Comparison of ENCODE assay signal across 18 cellular contexts in genomic region chr4:39383690-39384089, GRCh38. TPM values are rescaled to one million over a fixed set of nuclear protein-coding genes. Genes with fewer than 3 reads are reported as not detected.
DNase-seq lines count a peak whose midpoint lies in the region; ATAC-seq and TF ChIP-seq lines count a peak whose summit lies in the region.
"Had no signal": no experiment of that assay in that cellular context is flagged by ENCODE, and none has a peak within 500 bp of the region (broad histone marks: within the 10 kb centered on the region; RNA-seq: fewer than 3 reads in every experiment).

No MANE protein-coding gene starts in this region.

- no peaks in the 10 kb centered on the region for H3K79me2 ChIP-seq in HCT116 (ENCODE audit: insufficient read depth, low read length)

- H3K27me3 ChIP-seq in HCT116 (ENCODE audit: insufficient read depth, low read length) (no peaks in the 10 kb centered on the region), body of pancreas (no peaks in the 10 kb centered on the region), heart right ventricle (peaks cover 0 to 13% (median 0%) of the 10 kb centered on the region in 7 donors)

- no peaks in the 10 kb centered on the region for H3K4me1 ChIP-seq in HCT116 (ENCODE audit: control insufficient read depth in 1 of 2, insufficient read depth in 2 of 2, low read length in 2 of 2)
- no peaks in the 10 kb centered on the region for H3K4me1 ChIP-seq in body of pancreas
- no peaks in the 10 kb centered on the region for H3K4me1 ChIP-seq in heart right ventricle
- H3K4me1 ChIP-seq: HAP-1 had no signal

- H3K27ac ChIP-seq in HCT116 (ENCODE audit: low read depth, low read length) = no peak overlapping the region
- no peak overlapping the region for H3K27ac ChIP-seq in body of pancreas
- no peak overlapping the region for H3K27ac ChIP-seq in heart right ventricle

- no peaks in the 10 kb centered on the region for H3K9me2 ChIP-seq in HCT116 (ENCODE audit: insufficient read depth)

- in situ Hi-C loops in KBM-7 (cut with MboI; ENCODE audit: low pct_unique_long_range_greater_than_20kb, low sequenced_read_pairs) = no loop called here

- H3K36me3 ChIP-seq in HCT116 (ENCODE audit: control insufficient read depth in 1 of 2, insufficient read depth in 2 of 2, low read length in 2 of 2) = no peaks in the 10 kb centered on the region
- H3K36me3 ChIP-seq in body of pancreas (replicated peaks in 1 of 2; ENCODE audit: insufficient read depth in 1 of 2, low read depth in 2 of 2) = no peaks in the 10 kb centered on the region
- no peaks in the 10 kb centered on the region for H3K36me3 ChIP-seq in heart right ventricle
- H3K36me3 ChIP-seq: HAP-1 had no signal

- peak; percentile 13 for TF ChIP-seq CTCF in GM12864 (IDR thresholded peaks at IDR 0.05; ENCODE audit: low read depth, low read length, missing control alignments)
- 0 out of 6 replicates have a peak, but pooled peaks of 2 of the 3 experiments have one; percentile 11 to 12 for TF ChIP-seq CTCF in HCT116 (IDR thresholded peaks at IDR 0.05 in 2 of 3, conservative IDR thresholded peaks at IDR 0.05 in 1 of 3; ENCODE audit: borderline replicate concordance in 1 of 3, insufficient read depth in 1 of 3, low read depth in 2 of 3, low read length in 2 of 3)
- peak in 4 of 7 experiments; percentile 4 to 44 (median 26) for TF ChIP-seq CTCF in body of pancreas (IDR thresholded peaks at IDR 0.05)
- TF ChIP-seq CTCF in heart right ventricle (IDR thresholded peaks at IDR 0.05) = no peak

- 56 to 57% methylated on average over 1 of the region's 1 CpG for WGBS in body of pancreas, 2 donors
- WGBS in heart right ventricle, 2 donors = 85 to 90% methylated on average over 1 of the region's 1 CpG

- H4K20me1 ChIP-seq in HCT116 (ENCODE audit: insufficient read depth) = no peaks in the 10 kb centered on the region

- H3K4me3 ChIP-seq in GM12864 (ENCODE audit: low read depth, low read length) = no peak overlapping the region
- H3K4me3 ChIP-seq in HCT116 (replicated peaks in 1 of 2; ENCODE audit: low read depth in 1 of 2, low read length in 2 of 2) = no peak overlapping the region
- H3K4me3 ChIP-seq in body of pancreas = no peak overlapping the region
- H3K4me3 ChIP-seq in heart right ventricle = no peak overlapping the region
- H3K4me3 ChIP-seq: HAP-1 had no signal

- TF ChIP-seq POLR2A in HCT116 (IDR thresholded peaks at IDR 0.05; ENCODE audit: borderline replicate concordance, extremely low read depth, insufficient read depth, insufficient read length) (no peak), body of pancreas (IDR thresholded peaks at IDR 0.05) (no peak)

- H3K9me3 ChIP-seq in HCT116 (ENCODE audit: control insufficient read depth in 1 of 2, insufficient read depth in 1 of 2, low read depth in 1 of 2, low read length in 2 of 2) (no peaks in the 10 kb centered on the region), body of pancreas (no peaks in the 10 kb centered on the region), heart right ventricle (peaks cover 0 to 6% (median 0%) of the 10 kb centered on the region in 11 donors)
- H3K9me3 ChIP-seq: HAP-1 had no signal

- no peak overlapping the region for H3K4me2 ChIP-seq in HCT116 (ENCODE audit: low read length)

- no peak overlapping the region for H3K9ac ChIP-seq in HCT116 (ENCODE audit: low read length)

- H2AFZ ChIP-seq in HCT116 (ENCODE audit: low read depth, low read length, poor library complexity, severe bottlenecking) = no peak overlapping the region

- BruUV-seq in HCT116 (replicated peaks; lab: Mats Ljungman, UMichigan) = no TSS peak

- peak; percentile 20; the same call in 1 of the 2 replicates for ATAC-seq in HCT116
- no peak for ATAC-seq in body of pancreas
- ATAC-seq in left lobe of liver = peak; percentile 40
- ATAC-seq in HG02798 (IDR thresholded peaks at IDR 0.05; ENCODE audit: poor library complexity, unreplicated experiment) = no peak
- ATAC-seq in heart right ventricle = no peak

- intact Hi-C loops in HCT116 (cut with micrococcal nuclease) (no loop called here), body of pancreas (cut with DNase I) (no loop called here), heart right ventricle (cut with DNase I) (no loop called here)

- CTCF ChIA-PET in HCT116 (lab: Charles Lee) = no interaction called here

- no peak for TF ChIP-seq RAD21 in HCT116 (IDR thresholded peaks at IDR 0.05; ENCODE audit: low read depth)

- POLR2A ChIA-PET in HCT116 (lab: Charles Lee) = no interaction called here

- RAD21 ChIA-PET in HCT116 (lab: Charles Lee; ENCODE audit: low non-redundant PET in 1 of 2, low total read pairs in 2 of 2, uncharacterized antibody in 2 of 2, unreplicated experiment in 2 of 2) = no interaction called here

- DNase-seq in GM12864 (ENCODE audit: low read depth) (no peak), HCT116 (ENCODE audit: low read depth, low spot score) (no peak), body of pancreas (peak in 1 of 4 donors; percentile 60), left lobe of liver (ENCODE audit: low spot score) (no peak), KBM-7 (no peak), heart right ventricle (no peak)
- DNase-seq: C1 segment of cervical spinal cord; Calu3; CD4-positive, alpha-beta T cell; DMS 273 treated with DMSO at 0.1 percent for 48 hours; DMS79 treated with DMSO at 0.1 percent for 48 hours; EL; GOT3; HFFc6 had no signal

TF ChIP-seq in HCT116, 20 proteins besides CTCF, POLR2A, EP300 and RAD21:
- TF ChIP-seq CBX3 (IDR thresholded peaks at IDR 0.05; ENCODE audit: low read depth) = no peak
- no peak for TF ChIP-seq SP1 (IDR thresholded peaks at IDR 0.05; ENCODE audit: low read depth)
- no peak for TF ChIP-seq TCF7L2 (IDR thresholded peaks at IDR 0.05; ENCODE audit: borderline replicate concordance, extremely low read depth, insufficient read depth, insufficient read length)
- no peak for TF ChIP-seq ZFX (IDR thresholded peaks at IDR 0.05)
- no peak for TF ChIP-seq ZBTB33 (IDR thresholded peaks at IDR 0.05; ENCODE audit: extremely low read depth, insufficient replicate concordance, low read length)
- TF ChIP-seq SRF (IDR thresholded peaks at IDR 0.05; ENCODE audit: low read depth) = no peak
- TF ChIP-seq POLR2AphosphoS5 (IDR thresholded peaks at IDR 0.05; ENCODE audit: low read depth, low read length) = no peak
- no peak for TF ChIP-seq FOSL1 (IDR thresholded peaks at IDR 0.05; ENCODE audit: low read depth)
- no peak for TF ChIP-seq EGR1 (IDR thresholded peaks at IDR 0.05; ENCODE audit: low read depth)
- no peak for TF ChIP-seq EZH2phosphoT487 (IDR thresholded peaks at IDR 0.05; ENCODE audit: borderline replicate concordance)
- TF ChIP-seq CEBPB (IDR thresholded peaks at IDR 0.05; ENCODE audit: low read depth) = no peak
- TF ChIP-seq ZNF274 (IDR thresholded peaks at IDR 0.05; ENCODE audit: low read depth, low read length) = no peak

RNA-seq across cellular contexts. Expression of gene RFC1, which starts 17.5 kb away (rescaled TPM):
- total RNA-seq in HCT116 (2021; ENCODE audit: unreplicated experiment) (52.3 TPM), body of pancreas (10 to 100 TPM; 30.9 to 46.8 TPM), left lobe of liver (16.1 TPM), heart right ventricle (10 to 100 TPM; 18.4 to 31.0 (median 24.8) TPM)
- polyA plus RNA-seq in HCT116 (2012) = 34.1 and 41.4 TPM in 2 replicates
- polyA plus RNA-seq in heart right ventricle = 1 to 10 TPM; 5.7 to 9.5 TPM

RNA-seq across cellular contexts. Expression of gene KLB, which starts 23.0 kb away (rescaled TPM):
- total RNA-seq in HCT116 (2021; ENCODE audit: unreplicated experiment) (not detected), body of pancreas (1 to 10 TPM; 2.1 to 3.6 TPM), left lobe of liver (22.0 TPM), heart right ventricle (under 1 TPM in 6 of 10 donors, not detected in 4; 0.08 to 0.53 (median 0.24) TPM)
- 0.01 and 0.03 TPM in 2 replicates for polyA plus RNA-seq in HCT116 (2012)
- polyA plus RNA-seq in heart right ventricle = under 1 TPM; 0.19 to 0.29 TPM
- total RNA-seq: B cell; CD4-positive, alpha-beta T cell; HFFc6; HT1080 had no signal

Comparison
In these comparisons a context has a peak if more than half of its experiments do, and no peak if none do; other contexts are left out.
1. CTCF ChIP-seq: peak in GM12864 (single experiment), HCT116 (2 of 3) and body of pancreas (4 of 7); none in heart right ventricle (0 of 9).
2. ATAC-seq: peak in HCT116 (single experiment) and left lobe of liver (single experiment); none in body of pancreas (single experiment), HG02798 (single experiment) and heart right ventricle (0 of 8).